ENCODE assay signal across 1 cellular context in the genomic region with DNA sequence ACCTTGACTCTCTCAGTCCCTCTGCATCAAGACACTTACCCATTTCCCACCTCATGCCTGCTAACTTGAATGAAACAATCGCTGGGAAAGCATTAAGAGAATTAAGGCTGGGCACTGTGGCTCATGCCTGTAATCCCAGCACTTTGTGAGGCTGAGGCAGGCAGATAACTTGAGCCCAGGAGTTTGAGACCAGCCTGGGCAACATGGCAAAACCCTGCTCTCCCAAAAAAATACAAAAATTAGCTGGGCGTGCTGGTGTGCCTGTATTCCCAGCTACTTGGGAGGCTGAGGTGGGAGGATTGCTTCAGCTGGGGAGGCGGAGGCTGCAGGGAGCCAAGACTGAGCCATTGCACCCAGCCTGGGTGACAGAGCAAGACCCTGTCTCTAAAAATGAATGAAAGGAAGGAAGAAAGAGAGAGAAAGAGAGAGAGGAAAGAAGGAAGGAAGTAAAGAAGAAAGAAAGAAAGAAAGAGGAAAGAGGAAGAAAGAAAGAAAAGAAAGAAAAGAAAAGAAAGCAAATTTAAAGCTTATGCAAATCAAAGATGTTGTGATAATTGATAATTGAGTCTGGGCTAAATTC.
TF ChIP-seq lines count a peak whose summit lies in the region.

No MANE protein-coding gene starts in this region.

TF ChIP-seq in WTC11, 78 proteins besides CTCF, POLR2A, EP300 and RAD21:
- TF ChIP-seq JUN (CRISPR knock-in tag; IDR thresholded peaks at IDR 0.05) (no peak), OVOL2 (CRISPR knock-in tag; IDR thresholded peaks at IDR 0.05; ENCODE audit: borderline replicate concordance) (no peak), SP1 (CRISPR knock-in tag; conservative IDR thresholded peaks at IDR 0.05) (no peak), SMAD3 (CRISPR knock-in tag; IDR thresholded peaks at IDR 0.05; ENCODE audit: borderline replicate concordance) (no peak), ATF2 (CRISPR knock-in tag; IDR thresholded peaks at IDR 0.05; ENCODE audit: borderline replicate concordance, low read depth) (no peak), IRF2 (CRISPR knock-in tag; IDR thresholded peaks at IDR 0.05; ENCODE audit: borderline replicate concordance, low read depth) (no peak)
